In the genomic region with DNA sequence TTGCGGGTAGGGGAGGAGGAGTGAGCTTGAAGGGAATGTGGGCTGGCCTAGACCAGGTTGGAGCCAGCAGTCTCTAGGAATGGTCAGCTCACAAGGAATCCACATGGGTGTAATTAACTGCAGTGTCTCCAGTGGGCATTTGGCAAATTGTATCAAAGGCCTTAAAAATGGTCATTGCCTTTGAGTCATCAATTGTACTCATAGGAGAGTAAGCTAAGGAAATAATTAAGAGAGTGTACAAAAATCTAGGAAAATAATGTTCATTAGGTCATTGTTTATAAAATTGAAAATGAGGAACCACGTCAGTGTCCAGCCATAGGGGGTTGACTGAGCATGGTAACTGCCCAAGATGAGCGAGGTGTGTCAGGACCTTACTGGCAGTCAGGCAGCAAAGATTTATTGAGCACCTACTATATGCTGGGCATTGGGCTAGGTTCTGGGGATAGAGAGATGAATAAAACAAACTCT, we compare ENCODE assay signal across 1 cellular context.
TF ChIP-seq lines count a peak whose summit lies in the region.

No MANE protein-coding gene starts in this region.

TF ChIP-seq in A549, 52 proteins besides CTCF, POLR2A, EP300 and RAD21 (continued from another document):
- TF ChIP-seq, protein P1, sequence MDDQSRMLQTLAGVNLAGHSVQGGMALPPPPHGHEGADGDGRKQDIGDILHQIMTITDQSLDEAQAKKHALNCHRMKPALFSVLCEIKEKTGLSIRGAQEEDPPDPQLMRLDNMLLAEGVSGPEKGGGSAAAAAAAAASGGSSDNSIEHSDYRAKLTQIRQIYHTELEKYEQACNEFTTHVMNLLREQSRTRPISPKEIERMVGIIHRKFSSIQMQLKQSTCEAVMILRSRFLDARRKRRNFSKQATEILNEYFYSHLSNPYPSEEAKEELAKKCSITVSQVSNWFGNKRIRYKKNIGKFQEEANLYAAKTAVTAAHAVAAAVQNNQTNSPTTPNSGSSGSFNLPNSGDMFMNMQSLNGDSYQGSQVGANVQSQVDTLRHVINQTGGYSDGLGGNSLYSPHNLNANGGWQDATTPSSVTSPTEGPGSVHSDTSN (IDR thresholded peaks at IDR 0.05), result no peak
- TF ChIP-seq ZSCAN20 (CRISPR knock-in tag; IDR thresholded peaks at IDR 0.05) (no peak), FOSB (CRISPR knock-in tag; IDR thresholded peaks at IDR 0.05) (no peak), CHD2 (IDR thresholded peaks at IDR 0.05; ENCODE audit: low read length, partially characterized antibody) (no peak), TP53 (CRISPR knock-in tag; IDR thresholded peaks at IDR 0.05) (no peak), RNF2 (IDR thresholded peaks at IDR 0.05; ENCODE audit: borderline replicate concordance, low read depth) (no peak)
